In genomic region chr4:120755864-120756263, GRCh38 we compare ENCODE assay signal across 26 cellular contexts.
"Had no signal": no experiment of that assay in that cellular context is flagged by ENCODE, and none has a peak within 500 bp of the region (broad histone marks: within the 10 kb centered on the region; RNA-seq: fewer than 3 reads in every experiment).

No MANE protein-coding gene starts in this region.

- DNase-seq: naive B cell; naive thymus-derived CD8-positive, alpha-beta T cell; nephron progenitor cell; nucleus accumbens; pancreas; psoas muscle; right cardiac atrium; right lobe of liver; sigmoid colon; spleen; stimulated activated CD4-positive, alpha-beta T cell treated with anti-CD3 and anti-CD28 coated beads, Interleukin-12 subunit alpha, Interleukin-12 subunit beta, amount 100 ng/mL, for 4 hours; stimulated activated CD4-positive, alpha-beta T cell treated with anti-CD3 and anti-CD28 coated beads, Interleukin-1b, Interleukin-23, amount 100 ng/mL, for 48 hours; stimulated activated CD4-positive, alpha-beta T cell treated with anti-CD3 and anti-CD28 coated beads, Interleukin-4, amount 100 ng/mL, for 1 hour; stimulated activated CD4-positive, alpha-beta T cell treated with anti-CD3 and anti-CD28 coated beads, Interleukin-4, amount 100 ng/mL, for 4 hours; stimulated activated CD8-positive, alpha-beta memory T cell treated with anti-CD3 and anti-CD28 coated beads, Interleukin-4, amount 100 ng/mL, for 48 hours; stimulated activated naive B cell treated with anti-CD40 and anti-IgM and Interleukin-4, amounts not matched to agents 10 μg/mL and 1 μg/mL and 100 μg/mL, for 72 hours; stimulated activated naive CD4-positive, alpha-beta T cell treated with Interleukin-2 at 50 U/mL for 16 hours; stomach; thyroid gland; upper lobe of right lung; uterus had no signal

- H3K4me2 ChIP-seq: smooth muscle cell had no signal

- H3K27me3 ChIP-seq: neutrophil, pancreas, right lobe of liver, sigmoid colon, spleen, stomach, thyroid gland, tibial nerve, upper lobe of right lung, uterus had no signal

- H3K9me3 ChIP-seq: neutrophil, pancreas, psoas muscle, right lobe of liver, sigmoid colon, thyroid gland had no signal

- FAIRE-seq: pancreas had no signal

- H3K4me3 ChIP-seq: pancreas, psoas muscle, right lobe of liver, sigmoid colon, smooth muscle cell, spleen, stomach, thoracic aorta, thyroid gland, tibial nerve, upper lobe of right lung, uterus had no signal

- ATAC-seq: naive thymus-derived CD8-positive, alpha-beta T cell; natural killer cell treated with Interleukin-12 subunit alpha and Interleukin-12 subunit beta and Interleukin-15 and Interleukin-18, amount 100 ng/mL, for 72 hours; pancreas; psoas muscle; right cardiac atrium; right lobe of liver; stimulated activated naive B cell treated with anti-CD40 and anti-IgM and Interleukin-4, amounts not matched to agents 10 μg/mL and 1 μg/mL and 100 μg/mL, for 72 hours; upper lobe of right lung had no signal

- H3K36me3 ChIP-seq: pancreas, right lobe of liver, thyroid gland, uterus had no signal

- H3K4me1 ChIP-seq: pancreas, psoas muscle, right lobe of liver, sigmoid colon, spleen, stomach, thyroid gland, tibial nerve, upper lobe of right lung, uterus had no signal

- H3K27ac ChIP-seq: neutrophil, pancreas, psoas muscle, right lobe of liver, sigmoid colon, spleen, stomach, thoracic aorta, thyroid gland, tibial nerve, upper lobe of right lung, uterus had no signal
